9 cellular contexts compared by ENCODE assay signal in genomic region chr15:43689607-43690301, GRCh38. TPM values are rescaled to one million over a fixed set of nuclear protein-coding genes. Genes with fewer than 3 reads are reported as not detected.
DNase-seq lines count a peak whose midpoint lies in the region; ATAC-seq, FAIRE-seq and TF ChIP-seq lines count a peak whose summit lies in the region.
"Not testable (repeated sequence)": the region's sequence is repeated elsewhere in the genome, so short reads cannot be mapped to it uniquely, and the experiment has no call there.
"Had no signal": no experiment of that assay in that cellular context is flagged by ENCODE, and none has a peak within 500 bp of the region (broad histone marks: within the 10 kb centered on the region; RNA-seq: fewer than 3 reads in every experiment).

No MANE protein-coding gene starts in this region.

- CTCF ChIA-PET in CD8-positive, alpha-beta T cell (lab: Charles Lee); naive thymus-derived CD4-positive, alpha-beta T cell (lab: Charles Lee): not testable (repeated sequence)

- not testable (repeated sequence) for TF ChIP-seq CTCF in CD8-positive, alpha-beta T cell (IDR thresholded peaks at IDR 0.05)

- H3K9me3 ChIP-seq in CD8-positive, alpha-beta T cell (ENCODE audit: low read length); naive thymus-derived CD4-positive, alpha-beta T cell (ENCODE audit: control insufficient read depth in 2 of 3, low read length in 3 of 3): not testable (repeated sequence)

- H3K4me1 ChIP-seq in CD8-positive, alpha-beta T cell (ENCODE audit: insufficient read depth, low read length); naive thymus-derived CD4-positive, alpha-beta T cell (ENCODE audit: control insufficient read depth in 2 of 2, insufficient read depth in 2 of 2, low read length in 2 of 2): not testable (repeated sequence)

- not testable (repeated sequence) for H3K27me3 Mint-ChIP-seq in CD8-positive, alpha-beta T cell (ENCODE audit: low read depth); naive thymus-derived CD4-positive, alpha-beta T cell

- peak; percentile 97 for ATAC-seq in CD8-positive, alpha-beta T cell
- ATAC-seq in GM19025 (IDR thresholded peaks at IDR 0.05; ENCODE audit: low read depth, unreplicated experiment) (peak; percentile 99), GM21528 (IDR thresholded peaks at IDR 0.05; ENCODE audit: low FRiP score, unreplicated experiment) (peak; percentile 90), HG02884 (IDR thresholded peaks at IDR 0.05; ENCODE audit: unreplicated experiment) (peak; percentile 95), HG03354 (IDR thresholded peaks at IDR 0.05; ENCODE audit: poor library complexity, severe bottlenecking, unreplicated experiment) (peak; percentile 96), esophagus mucosa (peak; percentile 91)
- ATAC-seq in naive thymus-derived CD4-positive, alpha-beta T cell, result peak; percentile 99

- H3K4me1 Mint-ChIP-seq in CD8-positive, alpha-beta T cell (ENCODE audit: low read depth); naive thymus-derived CD4-positive, alpha-beta T cell: not testable (repeated sequence)

- not testable (repeated sequence) for H3K4me3 Mint-ChIP-seq in CD8-positive, alpha-beta T cell; naive thymus-derived CD4-positive, alpha-beta T cell

- H3K36me3 Mint-ChIP-seq in CD8-positive, alpha-beta T cell; naive thymus-derived CD4-positive, alpha-beta T cell: not testable (repeated sequence)

- intact Hi-C loops in CD8-positive, alpha-beta T cell (cut with DNase I, micrococcal nuclease); naive thymus-derived CD4-positive, alpha-beta T cell (cut with micrococcal nuclease): not testable (repeated sequence)

- not testable (repeated sequence) for H3K9me3 Mint-ChIP-seq in CD8-positive, alpha-beta T cell; naive thymus-derived CD4-positive, alpha-beta T cell

- not testable (repeated sequence) for H3K27me3 ChIP-seq in CD8-positive, alpha-beta T cell (ENCODE audit: insufficient read depth, low read length); naive thymus-derived CD4-positive, alpha-beta T cell (ENCODE audit: control insufficient read depth in 2 of 2, insufficient read depth in 2 of 2, low read length in 2 of 2)

- not testable (repeated sequence) for H3K27ac Mint-ChIP-seq in CD8-positive, alpha-beta T cell; naive thymus-derived CD4-positive, alpha-beta T cell

- FAIRE-seq in TTC549 (lab: Jason Lieb, UNC), result peak; percentile 86

- DNase-seq in CD8-positive, alpha-beta T cell; naive thymus-derived CD4-positive, alpha-beta T cell: not testable (repeated sequence)

- H3K36me3 ChIP-seq in CD8-positive, alpha-beta T cell (ENCODE audit: insufficient read depth, low read length); naive thymus-derived CD4-positive, alpha-beta T cell (ENCODE audit: control insufficient read depth in 2 of 3, insufficient read depth in 3 of 3, low read length in 3 of 3): not testable (repeated sequence)

- POLR2A ChIA-PET in CD8-positive, alpha-beta T cell (lab: Charles Lee); naive thymus-derived CD4-positive, alpha-beta T cell (lab: Charles Lee): not testable (repeated sequence)

- not testable (repeated sequence) for H3K4me3 ChIP-seq in CD8-positive, alpha-beta T cell (ENCODE audit: low read depth, low read length); naive thymus-derived CD4-positive, alpha-beta T cell (ENCODE audit: low read length)

- H3K27ac ChIP-seq in CD8-positive, alpha-beta T cell (ENCODE audit: low read depth, low read length); naive thymus-derived CD4-positive, alpha-beta T cell (ENCODE audit: low read depth, low read length): not testable (repeated sequence)

RNA-seq across cellular contexts. Expression of gene CKMT1A, which starts 3.9 kb away (rescaled TPM):
- total RNA-seq in CD8-positive, alpha-beta T cell, result not detected
- 63.2 TPM for total RNA-seq in esophagus mucosa
- not detected for total RNA-seq in naive thymus-derived CD4-positive, alpha-beta T cell
- polyA plus RNA-seq in naive thymus-derived CD4-positive, alpha-beta T cell, result not detected
- total RNA-seq: myocyte had no signal

RNA-seq across cellular contexts. Expression of gene CATSPER2, which starts 41.1 kb away (rescaled TPM):
- total RNA-seq in CD8-positive, alpha-beta T cell, result 1 to 10 TPM; 5.2 to 5.5 TPM
- total RNA-seq in esophagus mucosa, result 3.5 TPM
- total RNA-seq in naive thymus-derived CD4-positive, alpha-beta T cell, result 10 to 100 TPM in 3 of 5 experiments, 1 to 10 TPM in 2; 6.9 to 14.4 (median 12.2) TPM
- under 1 TPM; 0.61 to 0.99 TPM for polyA plus RNA-seq in naive thymus-derived CD4-positive, alpha-beta T cell

RNA-seq across cellular contexts. Expression of gene PDIA3, which starts 56.5 kb away (rescaled TPM):
- total RNA-seq in CD8-positive, alpha-beta T cell, result 100 to 1,000 TPM; 192 to 198 TPM
- 209 TPM for total RNA-seq in esophagus mucosa
- 100 to 1,000 TPM; 127 to 397 (median 183) TPM for total RNA-seq in naive thymus-derived CD4-positive, alpha-beta T cell
- polyA plus RNA-seq in naive thymus-derived CD4-positive, alpha-beta T cell, result 100 to 1,000 TPM; 256 to 301 TPM

Comparison
In these comparisons a context has a peak if more than half of its experiments do, and no peak if none do; other contexts are left out.
1. RNA of gene CKMT1A, which starts 3.9 kb away (total RNA-seq): 63.2 TPM in esophagus mucosa (single experiment); not detected in CD8-positive, alpha-beta T cell and not detected in naive thymus-derived CD4-positive, alpha-beta T cell; every median in the first group is over 10 times any median in the second.
2. Peak in every context shown above with its lines, with median percentiles within 50 percentile points of each other: ATAC-seq.